8 cellular contexts compared by ENCODE assay signal in genomic region chr18:80245781-80246655, GRCh38. TPM values are rescaled to one million over a fixed set of nuclear protein-coding genes. Genes with fewer than 3 reads are reported as not detected.
DNase-seq lines count a peak whose midpoint lies in the region; ATAC-seq and TF ChIP-seq lines count a peak whose summit lies in the region.

No MANE protein-coding gene starts in this region.

- no peak for TF ChIP-seq POLR2A in breast epithelium (IDR thresholded peaks at IDR 0.05)

- DNase-seq in AG20443 (ENCODE audit: low spot score) (peak; percentile 26), MG63 (no peak), breast epithelium (ENCODE audit: low spot score in 2 of 2) (peak in 1 of 2 donors; percentile 39), midbrain (lab: John Stamatoyannopoulos, UW) (no peak), MV-4-11 (lab: John Stamatoyannopoulos, UW) (no peak)

- ATAC-seq in GM21737 (IDR thresholded peaks at IDR 0.05; ENCODE audit: unreplicated experiment) (no peak), HG03097 (IDR thresholded peaks at IDR 0.05; ENCODE audit: low FRiP score, unreplicated experiment) (no peak)

- H3K9me3 ChIP-seq in MG63 (no peaks in the 10 kb centered on the region), breast epithelium (no peaks in the 10 kb centered on the region), mesodermal cell (ENCODE audit: control insufficient read depth, low read length) (no peaks in the 10 kb centered on the region)

- peak overlapping the region; percentile 71 to 82 for H3K27ac ChIP-seq in breast epithelium
- H3K27ac ChIP-seq in mesodermal cell (ENCODE audit: low read depth, low read length, severe bottlenecking): no peak overlapping the region

- H3K36me3 ChIP-seq in MG63 (no peaks in the 10 kb centered on the region), breast epithelium (no peaks in the 10 kb centered on the region), mesodermal cell (ENCODE audit: control insufficient read depth, insufficient read depth, low read length) (no peaks in the 10 kb centered on the region)

- H3K27me3 ChIP-seq in MG63 (no peaks in the 10 kb centered on the region), breast epithelium (no peaks in the 10 kb centered on the region)

- H3K4me3 ChIP-seq in MG63 (peak overlapping the region; percentile 53; the same call in 1 of the 2 replicates), breast epithelium (peak overlapping the region; percentile 64 to 99 (median 87)), mesodermal cell (ENCODE audit: extremely low read depth, insufficient read depth, low read length, poor library complexity, severe bottlenecking) (peak overlapping the region; percentile 85)

- 32 to 37% methylated on average over 34 of the region's 54 CpGs for WGBS in mesodermal cell (ENCODE audit: insufficient coverage in 2 of 2), 2 experiments

- H3K4me1 ChIP-seq in breast epithelium: no peaks in the 10 kb centered on the region
- H3K4me1 ChIP-seq in mesodermal cell (ENCODE audit: control insufficient read depth, insufficient read depth, low read length, poor library complexity, severe bottlenecking): no peaks in the 10 kb centered on the region

- intact Hi-C loops in breast epithelium (cut with DNase I; ENCODE audit: low total_unique reads): no loop called here

- no peak for TF ChIP-seq CTCF in breast epithelium (IDR thresholded peaks at IDR 0.05)

RNA-seq across cellular contexts. Expression of gene PARD6G, which starts 1.3 kb away (rescaled TPM):
- total RNA-seq in MG63 (2014; rRNA removed; shearing (Covaris generic); ENCODE audit: low replicate concordance): 3.4 TPM in 2 replicates
- 10 to 100 TPM in 2 of 3 donors, 1 to 10 TPM in 1; 1.9 to 14.4 (median 13.8) TPM for total RNA-seq in breast epithelium
- 20.2 TPM for polyA plus RNA-seq in mesodermal cell (2013, experiment 1 of 2)
- polyA plus RNA-seq in mesodermal cell (2013, experiment 2 of 2): 19.8 TPM
